1 cellular context compared by ENCODE assay signal in the genomic region with DNA sequence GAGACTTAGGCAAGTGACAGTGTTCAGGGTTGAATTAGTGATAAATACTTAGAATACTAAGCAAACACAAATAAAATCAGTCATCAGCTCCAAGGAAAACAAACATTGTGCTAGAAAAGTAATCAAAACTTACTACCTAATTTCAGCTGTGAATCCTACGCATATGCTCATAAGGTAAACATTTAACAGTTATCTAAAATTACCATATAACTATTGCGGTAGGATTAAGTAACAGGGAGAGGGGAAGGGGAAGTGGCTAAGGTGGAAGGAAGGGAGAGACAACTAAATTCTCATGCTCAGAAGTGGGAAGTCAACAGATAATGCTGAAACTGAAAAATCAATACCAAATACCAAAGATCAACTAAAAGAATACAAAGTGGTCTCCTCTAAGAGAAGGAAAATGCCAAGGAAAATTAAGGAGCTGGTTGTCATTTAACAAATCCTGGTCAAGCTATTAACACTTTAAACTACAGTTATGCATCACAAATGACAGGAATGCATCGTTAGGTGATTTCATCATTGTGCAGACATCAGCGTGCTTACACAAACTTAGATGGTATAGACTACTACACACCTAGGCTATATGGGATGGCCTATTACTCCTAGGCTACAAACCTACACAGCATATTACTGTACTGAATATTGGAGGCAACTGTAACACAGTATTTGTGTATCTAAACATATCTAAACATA.
TF ChIP-seq lines count a peak whose summit lies in the region.

No MANE protein-coding gene starts in this region.

TF ChIP-seq in K562, 482 proteins besides CTCF, POLR2A, EP300 and RAD21 (continued from another document and continues in another):
- TF ChIP-seq HMG20A (CRISPR knock-in tag; conservative IDR thresholded peaks at IDR 0.05) = no peak
- TF ChIP-seq SRSF9 (IDR thresholded peaks at IDR 0.05; ENCODE audit: borderline replicate concordance, low read depth, low read length) = no peak
- TF ChIP-seq, protein P1, sequence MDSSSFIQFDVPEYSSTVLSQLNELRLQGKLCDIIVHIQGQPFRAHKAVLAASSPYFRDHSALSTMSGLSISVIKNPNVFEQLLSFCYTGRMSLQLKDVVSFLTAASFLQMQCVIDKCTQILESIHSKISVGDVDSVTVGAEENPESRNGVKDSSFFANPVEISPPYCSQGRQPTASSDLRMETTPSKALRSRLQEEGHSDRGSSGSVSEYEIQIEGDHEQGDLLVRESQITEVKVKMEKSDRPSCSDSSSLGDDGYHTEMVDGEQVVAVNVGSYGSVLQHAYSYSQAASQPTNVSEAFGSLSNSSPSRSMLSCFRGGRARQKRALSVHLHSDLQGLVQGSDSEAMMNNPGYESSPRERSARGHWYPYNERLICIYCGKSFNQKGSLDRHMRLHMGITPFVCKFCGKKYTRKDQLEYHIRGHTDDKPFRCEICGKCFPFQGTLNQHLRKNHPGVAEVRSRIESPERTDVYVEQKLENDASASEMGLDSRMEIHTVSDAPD (CRISPR knock-in tag; IDR thresholded peaks at IDR 0.05) = no peak
- no peak for TF ChIP-seq ZNF699 (CRISPR knock-in tag; IDR thresholded peaks at IDR 0.05; ENCODE audit: insufficient replicate concordance)
- TF ChIP-seq POLR2G (IDR thresholded peaks at IDR 0.05; ENCODE audit: low read depth, low read length) = no peak
- no peak for TF ChIP-seq ZFP30 (CRISPR knock-in tag; IDR thresholded peaks at IDR 0.05; ENCODE audit: borderline replicate concordance)
- TF ChIP-seq ZNF239 (CRISPR knock-in tag; IDR thresholded peaks at IDR 0.05) = no peak
- TF ChIP-seq CBX2 (IDR thresholded peaks at IDR 0.05; ENCODE audit: insufficient read depth, low read length, poor library complexity, severe bottlenecking) = no peak
- TF ChIP-seq CBFA2T3 (IDR thresholded peaks at IDR 0.05) = peak; percentile 41; the same call in 1 of the 2 replicates
- TF ChIP-seq SIN3A (IDR thresholded peaks at IDR 0.05; ENCODE audit: borderline replicate concordance in 2 of 2, control insufficient read depth in 1 of 2, low read depth in 2 of 2, low read length in 2 of 2) = no peak
- TF ChIP-seq PHTF2 (CRISPR knock-in tag; IDR thresholded peaks at IDR 0.05) = no peak
- TF ChIP-seq, protein P2, sequence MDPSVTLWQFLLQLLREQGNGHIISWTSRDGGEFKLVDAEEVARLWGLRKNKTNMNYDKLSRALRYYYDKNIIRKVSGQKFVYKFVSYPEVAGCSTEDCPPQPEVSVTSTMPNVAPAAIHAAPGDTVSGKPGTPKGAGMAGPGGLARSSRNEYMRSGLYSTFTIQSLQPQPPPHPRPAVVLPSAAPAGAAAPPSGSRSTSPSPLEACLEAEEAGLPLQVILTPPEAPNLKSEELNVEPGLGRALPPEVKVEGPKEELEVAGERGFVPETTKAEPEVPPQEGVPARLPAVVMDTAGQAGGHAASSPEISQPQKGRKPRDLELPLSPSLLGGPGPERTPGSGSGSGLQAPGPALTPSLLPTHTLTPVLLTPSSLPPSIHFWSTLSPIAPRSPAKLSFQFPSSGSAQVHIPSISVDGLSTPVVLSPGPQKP (CRISPR knock-in tag; IDR thresholded peaks at IDR 0.05) = no peak
- TF ChIP-seq, protein P3, sequence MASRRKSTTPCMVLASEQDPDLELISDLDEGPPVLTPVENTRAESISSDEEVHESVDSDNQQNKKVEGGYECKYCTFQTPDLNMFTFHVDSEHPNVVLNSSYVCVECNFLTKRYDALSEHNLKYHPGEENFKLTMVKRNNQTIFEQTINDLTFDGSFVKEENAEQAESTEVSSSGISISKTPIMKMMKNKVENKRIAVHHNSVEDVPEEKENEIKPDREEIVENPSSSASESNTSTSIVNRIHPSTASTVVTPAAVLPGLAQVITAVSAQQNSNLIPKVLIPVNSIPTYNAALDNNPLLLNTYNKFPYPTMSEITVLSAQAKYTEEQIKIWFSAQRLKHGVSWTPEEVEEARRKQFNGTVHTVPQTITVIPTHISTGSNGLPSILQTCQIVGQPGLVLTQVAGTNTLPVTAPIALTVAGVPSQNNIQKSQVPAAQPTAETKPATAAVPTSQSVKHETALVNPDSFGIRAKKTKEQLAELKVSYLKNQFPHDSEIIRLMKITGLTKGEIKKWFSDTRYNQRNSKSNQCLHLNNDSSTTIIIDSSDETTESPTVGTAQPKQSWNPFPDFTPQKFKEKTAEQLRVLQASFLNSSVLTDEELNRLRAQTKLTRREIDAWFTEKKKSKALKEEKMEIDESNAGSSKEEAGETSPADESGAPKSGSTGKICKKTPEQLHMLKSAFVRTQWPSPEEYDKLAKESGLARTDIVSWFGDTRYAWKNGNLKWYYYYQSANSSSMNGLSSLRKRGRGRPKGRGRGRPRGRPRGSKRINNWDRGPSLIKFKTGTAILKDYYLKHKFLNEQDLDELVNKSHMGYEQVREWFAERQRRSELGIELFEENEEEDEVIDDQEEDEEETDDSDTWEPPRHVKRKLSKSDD (conservative IDR thresholded peaks at IDR 0.05; ENCODE audit: low read length) = no peak
- TF ChIP-seq, protein P4, sequence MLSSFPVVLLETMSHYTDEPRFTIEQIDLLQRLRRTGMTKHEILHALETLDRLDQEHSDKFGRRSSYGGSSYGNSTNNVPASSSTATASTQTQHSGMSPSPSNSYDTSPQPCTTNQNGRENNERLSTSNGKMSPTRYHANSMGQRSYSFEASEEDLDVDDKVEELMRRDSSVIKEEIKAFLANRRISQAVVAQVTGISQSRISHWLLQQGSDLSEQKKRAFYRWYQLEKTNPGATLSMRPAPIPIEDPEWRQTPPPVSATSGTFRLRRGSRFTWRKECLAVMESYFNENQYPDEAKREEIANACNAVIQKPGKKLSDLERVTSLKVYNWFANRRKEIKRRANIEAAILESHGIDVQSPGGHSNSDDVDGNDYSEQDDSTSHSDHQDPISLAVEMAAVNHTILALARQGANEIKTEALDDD (IDR thresholded peaks at IDR 0.05) = peak; percentile 50
- TF ChIP-seq, protein P5, sequence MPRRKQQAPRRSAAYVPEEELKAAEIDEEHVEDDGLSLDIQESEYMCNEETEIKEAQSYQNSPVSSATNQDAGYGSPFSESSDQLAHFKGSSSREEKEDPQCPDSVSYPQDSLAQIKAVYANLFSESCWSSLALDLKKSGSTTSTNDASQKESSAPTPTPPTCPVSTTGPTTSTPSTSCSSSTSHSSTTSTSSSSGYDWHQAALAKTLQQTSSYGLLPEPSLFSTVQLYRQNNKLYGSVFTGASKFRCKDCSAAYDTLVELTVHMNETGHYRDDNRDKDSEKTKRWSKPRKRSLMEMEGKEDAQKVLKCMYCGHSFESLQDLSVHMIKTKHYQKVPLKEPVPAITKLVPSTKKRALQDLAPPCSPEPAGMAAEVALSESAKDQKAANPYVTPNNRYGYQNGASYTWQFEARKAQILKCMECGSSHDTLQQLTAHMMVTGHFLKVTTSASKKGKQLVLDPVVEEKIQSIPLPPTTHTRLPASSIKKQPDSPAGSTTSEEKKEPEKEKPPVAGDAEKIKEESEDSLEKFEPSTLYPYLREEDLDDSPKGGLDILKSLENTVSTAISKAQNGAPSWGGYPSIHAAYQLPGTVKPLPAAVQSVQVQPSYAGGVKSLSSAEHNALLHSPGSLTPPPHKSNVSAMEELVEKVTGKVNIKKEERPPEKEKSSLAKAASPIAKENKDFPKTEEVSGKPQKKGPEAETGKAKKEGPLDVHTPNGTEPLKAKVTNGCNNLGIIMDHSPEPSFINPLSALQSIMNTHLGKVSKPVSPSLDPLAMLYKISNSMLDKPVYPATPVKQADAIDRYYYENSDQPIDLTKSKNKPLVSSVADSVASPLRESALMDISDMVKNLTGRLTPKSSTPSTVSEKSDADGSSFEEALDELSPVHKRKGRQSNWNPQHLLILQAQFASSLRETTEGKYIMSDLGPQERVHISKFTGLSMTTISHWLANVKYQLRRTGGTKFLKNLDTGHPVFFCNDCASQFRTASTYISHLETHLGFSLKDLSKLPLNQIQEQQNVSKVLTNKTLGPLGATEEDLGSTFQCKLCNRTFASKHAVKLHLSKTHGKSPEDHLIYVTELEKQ (CRISPR knock-in tag; IDR thresholded peaks at IDR 0.05) = no peak
- TF ChIP-seq C11orf30 (IDR thresholded peaks at IDR 0.05; ENCODE audit: low read depth) = peak; percentile 25; the same call in 1 of the 2 replicates
- TF ChIP-seq, protein P6, sequence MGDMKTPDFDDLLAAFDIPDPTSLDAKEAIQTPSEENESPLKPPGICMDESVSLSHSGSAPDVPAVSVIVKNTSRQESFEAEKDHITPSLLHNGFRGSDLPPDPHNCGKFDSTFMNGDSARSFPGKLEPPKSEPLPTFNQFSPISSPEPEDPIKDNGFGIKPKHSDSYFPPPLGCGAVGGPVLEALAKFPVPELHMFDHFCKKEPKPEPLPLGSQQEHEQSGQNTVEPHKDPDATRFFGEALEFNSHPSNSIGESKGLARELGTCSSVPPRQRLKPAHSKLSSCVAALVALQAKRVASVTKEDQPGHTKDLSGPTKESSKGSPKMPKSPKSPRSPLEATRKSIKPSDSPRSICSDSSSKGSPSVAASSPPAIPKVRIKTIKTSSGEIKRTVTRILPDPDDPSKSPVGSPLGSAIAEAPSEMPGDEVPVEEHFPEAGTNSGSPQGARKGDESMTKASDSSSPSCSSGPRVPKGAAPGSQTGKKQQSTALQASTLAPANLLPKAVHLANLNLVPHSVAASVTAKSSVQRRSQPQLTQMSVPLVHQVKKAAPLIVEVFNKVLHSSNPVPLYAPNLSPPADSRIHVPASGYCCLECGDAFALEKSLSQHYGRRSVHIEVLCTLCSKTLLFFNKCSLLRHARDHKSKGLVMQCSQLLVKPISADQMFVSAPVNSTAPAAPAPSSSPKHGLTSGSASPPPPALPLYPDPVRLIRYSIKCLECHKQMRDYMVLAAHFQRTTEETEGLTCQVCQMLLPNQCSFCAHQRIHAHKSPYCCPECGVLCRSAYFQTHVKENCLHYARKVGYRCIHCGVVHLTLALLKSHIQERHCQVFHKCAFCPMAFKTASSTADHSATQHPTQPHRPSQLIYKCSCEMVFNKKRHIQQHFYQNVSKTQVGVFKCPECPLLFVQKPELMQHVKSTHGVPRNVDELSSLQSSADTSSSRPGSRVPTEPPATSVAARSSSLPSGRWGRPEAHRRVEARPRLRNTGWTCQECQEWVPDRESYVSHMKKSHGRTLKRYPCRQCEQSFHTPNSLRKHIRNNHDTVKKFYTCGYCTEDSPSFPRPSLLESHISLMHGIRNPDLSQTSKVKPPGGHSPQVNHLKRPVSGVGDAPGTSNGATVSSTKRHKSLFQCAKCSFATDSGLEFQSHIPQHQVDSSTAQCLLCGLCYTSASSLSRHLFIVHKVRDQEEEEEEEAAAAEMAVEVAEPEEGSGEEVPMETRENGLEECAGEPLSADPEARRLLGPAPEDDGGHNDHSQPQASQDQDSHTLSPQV (IDR thresholded peaks at IDR 0.05) = no peak
- TF ChIP-seq PHF8 (IDR thresholded peaks at IDR 0.05; ENCODE audit: borderline replicate concordance, low read length) = no peak
- TF ChIP-seq POLR2AphosphoS5 (IDR thresholded peaks at IDR 0.05; ENCODE audit: control insufficient read depth, insufficient read depth, low read depth, low read length) = no peak
- no peak for TF ChIP-seq KHSRP (IDR thresholded peaks at IDR 0.05)
- TF ChIP-seq MAFG (tag; conservative IDR thresholded peaks at IDR 0.05) = no peak
- peak; percentile 31; the same call in 1 of the 2 replicates for TF ChIP-seq FOXM1 (IDR thresholded peaks at IDR 0.05; ENCODE audit: low read depth)
- no peak for TF ChIP-seq FOXM1 (CRISPR knock-in tag; IDR thresholded peaks at IDR 0.05; ENCODE audit: low read depth)
- TF ChIP-seq SMAD4 (CRISPR knock-in tag; conservative IDR thresholded peaks at IDR 0.05) = no peak
- TF ChIP-seq, protein P7, sequence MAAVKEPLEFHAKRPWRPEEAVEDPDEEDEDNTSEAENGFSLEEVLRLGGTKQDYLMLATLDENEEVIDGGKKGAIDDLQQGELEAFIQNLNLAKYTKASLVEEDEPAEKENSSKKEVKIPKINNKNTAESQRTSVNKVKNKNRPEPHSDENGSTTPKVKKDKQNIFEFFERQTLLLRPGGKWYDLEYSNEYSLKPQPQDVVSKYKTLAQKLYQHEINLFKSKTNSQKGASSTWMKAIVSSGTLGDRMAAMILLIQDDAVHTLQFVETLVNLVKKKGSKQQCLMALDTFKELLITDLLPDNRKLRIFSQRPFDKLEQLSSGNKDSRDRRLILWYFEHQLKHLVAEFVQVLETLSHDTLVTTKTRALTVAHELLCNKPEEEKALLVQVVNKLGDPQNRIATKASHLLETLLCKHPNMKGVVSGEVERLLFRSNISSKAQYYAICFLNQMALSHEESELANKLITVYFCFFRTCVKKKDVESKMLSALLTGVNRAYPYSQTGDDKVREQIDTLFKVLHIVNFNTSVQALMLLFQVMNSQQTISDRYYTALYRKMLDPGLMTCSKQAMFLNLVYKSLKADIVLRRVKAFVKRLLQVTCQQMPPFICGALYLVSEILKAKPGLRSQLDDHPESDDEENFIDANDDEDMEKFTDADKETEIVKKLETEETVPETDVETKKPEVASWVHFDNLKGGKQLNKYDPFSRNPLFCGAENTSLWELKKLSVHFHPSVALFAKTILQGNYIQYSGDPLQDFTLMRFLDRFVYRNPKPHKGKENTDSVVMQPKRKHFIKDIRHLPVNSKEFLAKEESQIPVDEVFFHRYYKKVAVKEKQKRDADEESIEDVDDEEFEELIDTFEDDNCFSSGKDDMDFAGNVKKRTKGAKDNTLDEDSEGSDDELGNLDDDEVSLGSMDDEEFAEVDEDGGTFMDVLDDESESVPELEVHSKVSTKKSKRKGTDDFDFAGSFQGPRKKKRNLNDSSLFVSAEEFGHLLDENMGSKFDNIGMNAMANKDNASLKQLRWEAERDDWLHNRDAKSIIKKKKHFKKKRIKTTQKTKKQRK (IDR thresholded peaks at IDR 0.05; ENCODE audit: borderline replicate concordance, low read depth, low read length) = no peak
- no peak for TF ChIP-seq TEAD2 (tag; IDR thresholded peaks at IDR 0.05)
- TF ChIP-seq, protein P8, sequence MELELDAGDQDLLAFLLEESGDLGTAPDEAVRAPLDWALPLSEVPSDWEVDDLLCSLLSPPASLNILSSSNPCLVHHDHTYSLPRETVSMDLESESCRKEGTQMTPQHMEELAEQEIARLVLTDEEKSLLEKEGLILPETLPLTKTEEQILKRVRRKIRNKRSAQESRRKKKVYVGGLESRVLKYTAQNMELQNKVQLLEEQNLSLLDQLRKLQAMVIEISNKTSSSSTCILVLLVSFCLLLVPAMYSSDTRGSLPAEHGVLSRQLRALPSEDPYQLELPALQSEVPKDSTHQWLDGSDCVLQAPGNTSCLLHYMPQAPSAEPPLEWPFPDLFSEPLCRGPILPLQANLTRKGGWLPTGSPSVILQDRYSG (tag; conservative IDR thresholded peaks at IDR 0.05; ENCODE audit: low read depth) = no peak
- no peak for TF ChIP-seq KAT7 (CRISPR knock-in tag; IDR thresholded peaks at IDR 0.05; ENCODE audit: borderline replicate concordance)
- no peak for TF ChIP-seq ZNF431 (CRISPR knock-in tag; IDR thresholded peaks at IDR 0.05)
- TF ChIP-seq KLF13 (tag; IDR thresholded peaks at IDR 0.05; ENCODE audit: borderline replicate concordance, low read depth) = no peak
- TF ChIP-seq EWSR1 (IDR thresholded peaks at IDR 0.05; ENCODE audit: borderline replicate concordance, low read depth, partially characterized antibody) = no peak
- TF ChIP-seq CEBPB (tag; IDR thresholded peaks at IDR 0.05) = peak; percentile 63
- TF ChIP-seq MCM7 (IDR thresholded peaks at IDR 0.05) = no peak
- TF ChIP-seq JUN (IDR thresholded peaks at IDR 0.05; ENCODE audit: borderline replicate concordance, low read depth, low read length) = no peak
- no peak for TF ChIP-seq JUN (CRISPR knock-in tag; IDR thresholded peaks at IDR 0.05; ENCODE audit: borderline replicate concordance)
- TF ChIP-seq, protein P9, sequence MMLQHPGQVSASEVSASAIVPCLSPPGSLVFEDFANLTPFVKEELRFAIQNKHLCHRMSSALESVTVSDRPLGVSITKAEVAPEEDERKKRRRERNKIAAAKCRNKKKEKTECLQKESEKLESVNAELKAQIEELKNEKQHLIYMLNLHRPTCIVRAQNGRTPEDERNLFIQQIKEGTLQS (IDR thresholded peaks at IDR 0.05) = peak; percentile 72
- TF ChIP-seq, protein P9 (CRISPR knock-in tag; conservative IDR thresholded peaks at IDR 0.05) = no peak
